Comparison of ENCODE assay signal across 21 cellular contexts in genomic region chr9:93148721-93149120, GRCh38. TPM values are rescaled to one million over a fixed set of nuclear protein-coding genes. Genes with fewer than 3 reads are reported as not detected.
"Had no signal": no experiment of that assay in that cellular context is flagged by ENCODE, and none has a peak within 500 bp of the region (broad histone marks: within the 10 kb centered on the region; RNA-seq: fewer than 3 reads in every experiment).

No MANE protein-coding gene starts in this region.

- H3K4me3 ChIP-seq: ascending aorta, breast epithelium, right atrium auricular region, stomach, testis, upper lobe of right lung had no signal

- H3K4me3 Mint-ChIP-seq: activated CD8-positive, alpha-beta memory T cell treated with anti-CD3 and anti-CD28 coated beads, Interleukin-2, amount 10 ng/mL, durations not matched to agents 7 days and 5 days; effector memory CD8-positive, alpha-beta T cell; nephron progenitor cell had no signal

- DNase-seq: activated CD4-positive, alpha-beta T cell treated with anti-CD3 and anti-CD28 coated beads, Interleukin-2, amount 50 U/mL, for 1 hour; activated CD8-positive, alpha-beta memory T cell treated with anti-CD3 and anti-CD28 coated beads, Interleukin-2, amount 10 ng/mL, durations not matched to agents 7 days and 5 days; dermis blood vessel endothelial cell; effector memory CD8-positive, alpha-beta T cell; foreskin keratinocyte; glutamatergic neuron; mesendoderm; nephron progenitor cell; occipital lobe; SHP77; SK-N-SH; stimulated activated CD4-positive, alpha-beta T cell treated with anti-CD3 and anti-CD28 coated beads, Interleukin-15, amount 100 ng/mL, for 24 hours; stimulated activated CD4-positive, alpha-beta T cell treated with anti-CD3 and anti-CD28 coated beads, Interleukin-4, amount 100 ng/mL, for 24 hours; stimulated activated CD8-positive, alpha-beta memory T cell treated with anti-CD3 and anti-CD28 coated beads, Interleukin-4, amount 100 ng/mL, for 48 hours; stomach; testis; upper lobe of right lung had no signal

- ATAC-seq: activated CD8-positive, alpha-beta memory T cell treated with anti-CD3 and anti-CD28 coated beads, Interleukin-2, amount 10 ng/mL, durations not matched to agents 7 days and 5 days; effector memory CD8-positive, alpha-beta T cell; foreskin keratinocyte; upper lobe of right lung had no signal

- H3K36me3 ChIP-seq: ascending aorta, breast epithelium, right atrium auricular region, stomach, upper lobe of right lung had no signal

- H3K27me3 Mint-ChIP-seq: activated CD8-positive, alpha-beta memory T cell treated with anti-CD3 and anti-CD28 coated beads, Interleukin-2, amount 10 ng/mL, durations not matched to agents 7 days and 5 days; effector memory CD8-positive, alpha-beta T cell; progenitor cell of endocrine pancreas had no signal

- H3K4me1 ChIP-seq: breast epithelium, foreskin keratinocyte had no signal

- H3K9me3 ChIP-seq: ascending aorta, breast epithelium, right atrium auricular region, SK-N-SH, stomach, testis, upper lobe of right lung had no signal

- H3K27ac Mint-ChIP-seq: activated CD8-positive, alpha-beta memory T cell treated with anti-CD3 and anti-CD28 coated beads, Interleukin-2, amount 10 ng/mL, durations not matched to agents 7 days and 5 days; effector memory CD8-positive, alpha-beta T cell; nephron progenitor cell; progenitor cell of endocrine pancreas had no signal

- H3K27ac ChIP-seq: ascending aorta, breast epithelium, foreskin keratinocyte, right atrium auricular region, stomach, testis, upper lobe of right lung had no signal

- H3K27me3 ChIP-seq: ascending aorta, breast epithelium, foreskin keratinocyte, right atrium auricular region, stomach, testis, upper lobe of right lung had no signal

RNA-seq across cellular contexts. Expression of gene WNK2, which starts 35.2 kb away (rescaled TPM):
- total RNA-seq: activated CD8-positive, alpha-beta memory T cell treated with anti-CD3 and anti-CD28 coated beads, Interleukin-2, amount 10 ng/mL, durations not matched to agents 7 days and 5 days; ascending aorta; dermis blood vessel endothelial cell had no signal
